In genomic region chr1:10021992-10022391, GRCh38 we compare ENCODE assay signal across 8 cellular contexts. TPM values are rescaled to one million over a fixed set of nuclear protein-coding genes. Genes with fewer than 3 reads are reported as not detected.
A peak's percentile ranks its signal among the peaks of the same experiment; 100 is the strongest.
DNase-seq lines count a peak whose midpoint lies in the region; FAIRE-seq and TF ChIP-seq lines count a peak whose summit lies in the region.
"Not testable (repeated sequence)": the region's sequence is repeated elsewhere in the genome, so short reads cannot be mapped to it uniquely, and the experiment has no call there.
"Had no signal": no experiment of that assay in that cellular context is flagged by ENCODE, and none has a peak within 500 bp of the region (broad histone marks: within the 10 kb centered on the region; RNA-seq: fewer than 3 reads in every experiment).

No MANE protein-coding gene starts in this region.

- not testable (repeated sequence) for H3F3A ChIP-seq in SK-N-SH (replicated peaks; ENCODE audit: insufficient read depth)

- not testable (repeated sequence) for H3K4me1 ChIP-seq in SK-N-SH (ENCODE audit: control insufficient read depth in 1 of 2, insufficient read depth in 2 of 2, low read depth in 1 of 2, low read length in 1 of 2); kidney (ENCODE audit: control insufficient read depth in 1 of 2, insufficient read depth in 1 of 2, low read depth in 1 of 2, low read length in 2 of 2)
- H3K4me1 ChIP-seq in neutrophil (ENCODE audit: control insufficient read depth in 1 of 2, insufficient read depth in 1 of 2, low read depth in 1 of 2, low read length in 1 of 2): peaks cover 21 to 31% of the 10 kb centered on the region in 2 experiments

- not testable (repeated sequence) for TF ChIP-seq RAD21 in SK-N-SH (IDR thresholded peaks at IDR 0.05; ENCODE audit: low read length)

- not testable (repeated sequence) for TF ChIP-seq CTCF in SK-N-SH (IDR thresholded peaks at IDR 0.05); WERI-Rb-1 (IDR thresholded peaks at IDR 0.05; ENCODE audit: low read depth, low read length); kidney (IDR thresholded peaks at IDR 0.05; ENCODE audit: borderline replicate concordance, extremely low read depth, insufficient read depth); mesothelial cell of epicardium (IDR thresholded peaks at IDR 0.05; ENCODE audit: unreplicated experiment); neutrophil (IDR thresholded peaks at IDR 0.05)

- POLR2A ChIA-PET in SK-N-SH (lab: Yijun Ruan, JAX): not testable (repeated sequence)

- not testable (repeated sequence) for H3K9me2 ChIP-seq in SK-N-SH

- H2AFZ ChIP-seq in SK-N-SH (ENCODE audit: low read depth): not testable (repeated sequence)

- H3K27ac Mint-ChIP-seq in mesothelial cell of epicardium: peak overlapping the region; percentile 52

- H3K36me3 Mint-ChIP-seq in mesothelial cell of epicardium: not testable (repeated sequence)

- not testable (repeated sequence) for H3K9ac ChIP-seq in SK-N-SH; kidney (ENCODE audit: low read length in 2 of 2)

- H3K9me3 Mint-ChIP-seq in mesothelial cell of epicardium: not testable (repeated sequence)

- not testable (repeated sequence) for H3K27me3 ChIP-seq in SK-N-SH (ENCODE audit: insufficient read depth); WERI-Rb-1 (ENCODE audit: insufficient read depth, low read depth, severe bottlenecking); neutrophil

- not testable (repeated sequence) for H3K79me2 ChIP-seq in SK-N-SH (ENCODE audit: insufficient read depth)

- FAIRE-seq in kidney (lab: Jason Lieb, UNC): not testable (repeated sequence)

- not testable (repeated sequence) for H3K36me3 ChIP-seq in SK-N-SH (replicated peaks in 1 of 2; ENCODE audit: control insufficient read depth in 1 of 2, insufficient read depth in 2 of 2, low read length in 1 of 2); WERI-Rb-1; kidney (ENCODE audit: control insufficient read depth in 1 of 2, insufficient read depth in 2 of 2, low read length in 2 of 2); neutrophil

- H3K27ac ChIP-seq in SK-N-SH (ENCODE audit: low read depth in 2 of 2, low read length in 1 of 2): peak overlapping the region in 1 of 2 experiments; percentile 70; a peak in 2 of 4 replicates
- peak overlapping the region; percentile 31; the same call in 1 of the 2 replicates for H3K27ac ChIP-seq in WERI-Rb-1
- not testable (repeated sequence) for H3K27ac ChIP-seq in kidney (ENCODE audit: low read depth in 2 of 2, low read length in 2 of 2)
- H3K27ac ChIP-seq in neutrophil: peak overlapping the region; percentile 68

- H4K20me1 ChIP-seq in SK-N-SH (ENCODE audit: insufficient read depth): not testable (repeated sequence)

- intact Hi-C loops in kidney (cut with DNase I): not testable (repeated sequence)

- not testable (repeated sequence) for H3K4me3 Mint-ChIP-seq in mesothelial cell of epicardium

- not testable (repeated sequence) for H3K4me2 ChIP-seq in SK-N-SH

- not testable (repeated sequence) for H3K27me3 Mint-ChIP-seq in mesothelial cell of epicardium (ENCODE audit: low read depth)

- not testable (repeated sequence) for H3K4me3 ChIP-seq in SK-N-SH (ENCODE audit: low read depth in 2 of 2, low read length in 1 of 2); WERI-Rb-1 (ENCODE audit: low read depth, low read length); kidney (ENCODE audit: low read length in 2 of 2); neutrophil (ENCODE audit: low read depth in 1 of 2, low read length in 1 of 2)

- WGBS in SK-N-SH (ENCODE audit: low lambda C conversion rate): 80% methylated on average over 4 of the region's 4 CpGs

- not testable (repeated sequence) for H3K9me3 ChIP-seq in SK-N-SH; WERI-Rb-1 (ENCODE audit: severe bottlenecking); kidney (ENCODE audit: control insufficient read depth in 1 of 2, low read length in 2 of 2); neutrophil

- CTCF ChIA-PET in SK-N-SH (lab: Yijun Ruan, JAX): interaction anchor here (0.6 to 2.6 kb wide), 3 partner anchors 72 to 201 kb away, joined by 4 to 8 read pairs (median 4); partner anchors contain the start of gene KIF1B

- H3K4me1 Mint-ChIP-seq in mesothelial cell of epicardium: not testable (repeated sequence)

- peak; percentile 75 for DNase-seq in NCI-H82 (lab: John Stamatoyannopoulos, UW)
- peak; percentile 39 for DNase-seq in SK-N-SH
- DNase-seq in WERI-Rb-1; mesothelial cell of epicardium (ENCODE audit: low spot score in 2 of 2, unreplicated experiment in 2 of 2): not testable (repeated sequence)
- DNase-seq in kidney: peak; percentile 34

- TF ChIP-seq EP300 in SK-N-SH (IDR thresholded peaks at IDR 0.05; ENCODE audit: borderline replicate concordance in 1 of 2, low read depth in 1 of 2, low read length in 1 of 2): peak in 1 of 2 experiments; percentile 78; a peak in 2 of 4 replicates

TF ChIP-seq in SK-N-SH, 30 proteins besides CTCF, POLR2A, EP300 and RAD21:
- TF ChIP-seq CHD2 (IDR thresholded peaks at IDR 0.05; ENCODE audit: low read length, partially characterized antibody) (peak; percentile 62), RCOR1 (IDR thresholded peaks at IDR 0.05; ENCODE audit: low read length) (peak; percentile 82; the same call in 1 of the 2 replicates), TCF12 (IDR thresholded peaks at IDR 0.05) (0 out of 2 replicates have a peak, but pooled peaks have one; percentile 24)

RNA-seq across cellular contexts. Expression of gene UBE4B, which starts 10.8 kb away (rescaled TPM):
- polyA plus RNA-seq in SK-N-SH (2012; rRNA removed) (14.4 and 19.1 TPM in 2 replicates), kidney (ENCODE audit: insufficient read depth, low read depth, low replicate concordance) (13.3 TPM)
- polyA plus RNA-seq in SK-N-SH (2012; cell fraction: cytosol; rRNA removed): 13.1 and 13.7 TPM in 2 replicates
- 39.9 and 45.0 TPM in 2 replicates for polyA plus RNA-seq in SK-N-SH (2012; cell fraction: nucleus; rRNA removed)
- total RNA-seq in kidney (33.5 TPM), mesothelial cell of epicardium (61.3 to 64.5 TPM (median 63.7 TPM) in 3 replicates)

RNA-seq across cellular contexts. Expression of gene RBP7, which starts 25.0 kb away (rescaled TPM):
- polyA plus RNA-seq in SK-N-SH (2012; rRNA removed): 1.3 and 2.5 TPM in 2 replicates
- polyA plus RNA-seq in SK-N-SH (2012; cell fraction: cytosol; rRNA removed): 2.4 and 2.8 TPM in 2 replicates
- 0.46 and 0.48 TPM in 2 replicates for polyA plus RNA-seq in SK-N-SH (2012; cell fraction: nucleus; rRNA removed)
- total RNA-seq in kidney: 21.2 TPM
- polyA plus RNA-seq in kidney (ENCODE audit: insufficient read depth, low read depth, low replicate concordance): 49.3 TPM
- total RNA-seq in mesothelial cell of epicardium: 1.3 to 2.3 TPM (median 2.2 TPM) in 3 replicates
- total RNA-seq: A673; CD8-positive, alpha-beta T cell had no signal
